ENCODE assay signal across 18 cellular contexts in the genomic region with DNA sequence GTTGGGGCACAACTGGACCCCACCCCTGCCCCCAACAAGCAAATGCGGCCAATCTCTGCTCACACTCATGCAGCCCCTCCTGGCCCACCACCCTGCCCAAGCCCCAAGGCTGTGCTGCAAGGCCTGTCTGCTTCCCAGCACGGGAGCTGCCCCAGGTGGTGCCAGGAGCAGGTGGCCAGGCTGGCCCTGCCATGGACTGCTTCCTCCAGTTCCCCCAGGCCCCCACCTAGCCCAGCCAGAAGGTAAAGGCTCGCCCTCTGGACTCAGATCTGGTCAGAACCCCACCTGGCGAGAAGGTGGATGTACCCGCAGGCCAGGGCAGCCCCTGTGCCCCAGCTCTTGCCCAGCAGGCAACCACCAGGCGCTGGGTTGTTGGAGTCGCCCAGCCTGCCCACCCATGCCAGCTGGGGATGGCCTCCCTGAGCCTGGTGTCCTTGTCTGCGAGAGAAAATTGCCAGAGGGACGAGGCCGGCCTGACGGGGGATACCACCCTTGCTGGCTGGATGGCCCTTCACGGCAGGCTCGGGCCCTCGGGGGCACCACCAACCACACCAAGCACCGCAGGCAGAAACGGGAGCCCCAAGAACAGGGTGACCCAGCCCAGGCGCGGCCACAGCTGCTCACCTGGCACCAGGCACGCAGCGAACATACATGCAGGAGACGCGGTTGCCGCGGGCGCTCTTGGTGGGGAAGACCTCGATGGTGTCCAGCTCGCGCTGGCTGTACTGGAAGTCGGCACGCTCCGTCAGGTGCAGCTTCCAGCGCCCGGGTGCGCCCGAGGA. TPM values are rescaled to one million over a fixed set of nuclear protein-coding genes. Genes with fewer than 3 reads are reported as not detected.
DNase-seq lines count a peak whose midpoint lies in the region; ATAC-seq, FAIRE-seq and TF ChIP-seq lines count a peak whose summit lies in the region.
"Had no signal": no experiment of that assay in that cellular context is flagged by ENCODE, and none has a peak within 500 bp of the region (broad histone marks: within the 10 kb centered on the region; RNA-seq: fewer than 3 reads in every experiment).

No MANE protein-coding gene starts in this region.

- H3K27ac ChIP-seq in sigmoid colon, result peak overlapping the region in 1 of 4 donors; percentile 55
- H3K27ac ChIP-seq: tibial artery had no signal

- no peak for TF ChIP-seq CTCF in sigmoid colon (IDR thresholded peaks at IDR 0.05)

- H3K9me3 ChIP-seq in T-helper 17 cell (ENCODE audit: control insufficient read depth, low read length, poor library complexity, severe bottlenecking), result no peaks in the 10 kb centered on the region
- no peaks in the 10 kb centered on the region for H3K9me3 ChIP-seq in sigmoid colon
- H3K9me3 ChIP-seq: tibial artery had no signal

- no peaks in the 10 kb centered on the region for H3K9me3 Mint-ChIP-seq in activated CD4-positive, alpha-beta T cell treated with anti-CD3 and anti-CD28 coated beads for 36 hours (ENCODE audit: low read depth)
- H3K9me3 Mint-ChIP-seq: nephron progenitor cell; T-helper 1 cell treated with Interleukin-12 subunit alpha and Interleukin-12 subunit beta and Interleukin-4 antibody, amounts not matched to agents 30 μg/mL and 1 μg/mL, for 36 hours had no signal

- TF ChIP-seq EP300 in sigmoid colon (IDR thresholded peaks at IDR 0.05), result no peak

- FAIRE-seq in GM12891 (lab: Jason Lieb, UNC), result no peak
- FAIRE-seq: frontal cortex, kidney had no signal

- TF ChIP-seq POLR2A in sigmoid colon (IDR thresholded peaks at IDR 0.05) (no peak), GM12891 (IDR thresholded peaks at IDR 0.05; ENCODE audit: low read depth, low read length) (no peak)

- no peaks in the 10 kb centered on the region for H3K27me3 ChIP-seq in sigmoid colon
- H3K27me3 ChIP-seq: tibial artery had no signal

- peaks cover 0 to 53% (median 49%) of the 10 kb centered on the region in 4 donors for H3K4me1 ChIP-seq in sigmoid colon

- no peaks in the 10 kb centered on the region for H3K27me3 Mint-ChIP-seq in activated CD4-positive, alpha-beta T cell treated with anti-CD3 and anti-CD28 coated beads for 36 hours
- no peaks in the 10 kb centered on the region for H3K27me3 Mint-ChIP-seq in T-helper 17 cell

- intact Hi-C loops in activated CD4-positive, alpha-beta T cell treated with anti-CD3 and anti-CD28 coated beads for 36 hours (cut with DNase I, micrococcal nuclease), result loop anchor here in 1 of 2 experiments (5.0 kb wide), 1 partner anchor 271 kb away; a partner anchor contains a TSS
- intact Hi-C loops in sigmoid colon (cut with DNase I), result no loop called here

- CTCF ChIA-PET in activated CD4-positive, alpha-beta T cell treated with anti-CD3 and anti-CD28 coated beads for 36 hours (lab: Charles Lee), result no interaction called here

- DNase-seq in activated CD4-positive, alpha-beta T cell treated with anti-CD3 and anti-CD28 coated beads for 36 hours, result no peak
- no peak for DNase-seq in activated CD4-positive, alpha-beta T cell treated with anti-CD3 and anti-CD28 coated beads for 4 hours
- no peak for DNase-seq in T-helper 17 cell
- DNase-seq in epidermal melanocyte (ENCODE audit: insufficient read length, low spot score), result peak; percentile 7
- peak; percentile 66 for DNase-seq in sigmoid colon
- no peak for DNase-seq in GM12891 (ENCODE audit: insufficient read length, low spot score)
- DNase-seq in SW480 (ENCODE audit: low spot score), result no peak
- DNase-seq: activated CD8-positive, alpha-beta memory T cell treated with anti-CD3 and anti-CD28 coated beads for 24 hours; effector CD8-positive, alpha-beta T cell; kidney; NCI-H1092 treated with DMSO at 0.1 percent for 48 hours; NCI-H226; nephron progenitor cell; tibial artery had no signal

- H3K27ac Mint-ChIP-seq in activated CD4-positive, alpha-beta T cell treated with anti-CD3 and anti-CD28 coated beads for 36 hours, result peak overlapping the region; percentile 25
- peak overlapping the region; percentile 32 for H3K27ac Mint-ChIP-seq in T-helper 17 cell
- H3K27ac Mint-ChIP-seq: nephron progenitor cell; T-helper 1 cell treated with Interleukin-12 subunit alpha and Interleukin-12 subunit beta and Interleukin-4 antibody, amounts not matched to agents 30 μg/mL and 1 μg/mL, for 36 hours had no signal

- 90 to 91% methylated on average over 35 of the region's 35 CpGs for WGBS in sigmoid colon, 2 donors

- peaks cover 21% of the 10 kb centered on the region for H3K36me3 Mint-ChIP-seq in activated CD4-positive, alpha-beta T cell treated with anti-CD3 and anti-CD28 coated beads for 36 hours (ENCODE audit: low read depth)
- H3K36me3 Mint-ChIP-seq in T-helper 17 cell (ENCODE audit: low read depth), result peaks cover 6% of the 10 kb centered on the region

- H3K4me3 Mint-ChIP-seq in activated CD4-positive, alpha-beta T cell treated with anti-CD3 and anti-CD28 coated beads for 36 hours, result peak overlapping the region; percentile 28
- no peak overlapping the region for H3K4me3 Mint-ChIP-seq in T-helper 17 cell
- H3K4me3 Mint-ChIP-seq: nephron progenitor cell; T-helper 1 cell treated with Interleukin-12 subunit alpha and Interleukin-12 subunit beta and Interleukin-4 antibody, amounts not matched to agents 30 μg/mL and 1 μg/mL, for 36 hours had no signal

- POLR2A ChIA-PET in activated CD4-positive, alpha-beta T cell treated with anti-CD3 and anti-CD28 coated beads for 36 hours (lab: Charles Lee), result no interaction called here

- no peak for ATAC-seq in activated CD4-positive, alpha-beta T cell treated with anti-CD3 and anti-CD28 coated beads for 36 hours
- ATAC-seq in T-helper 17 cell, result no peak
- no peak for ATAC-seq in GM18870 (IDR thresholded peaks at IDR 0.05; ENCODE audit: unreplicated experiment)
- ATAC-seq: Panc1 had no signal

- H3K4me3 ChIP-seq in sigmoid colon, result peak overlapping the region in 1 of 4 donors; percentile 27

- peaks cover 34% of the 10 kb centered on the region for H3K4me1 Mint-ChIP-seq in activated CD4-positive, alpha-beta T cell treated with anti-CD3 and anti-CD28 coated beads for 36 hours
- H3K4me1 Mint-ChIP-seq in T-helper 17 cell, result peaks cover 37% of the 10 kb centered on the region

- H3K36me3 ChIP-seq in sigmoid colon, result peaks cover 0 to 9% (median 0%) of the 10 kb centered on the region in 4 donors

TF ChIP-seq in GM12891, 5 proteins besides CTCF, POLR2A, EP300 and RAD21:
- TF ChIP-seq TAF1 (IDR thresholded peaks at IDR 0.05; ENCODE audit: low read depth, low read length) (no peak), POLR2AphosphoS5 (IDR thresholded peaks at IDR 0.05; ENCODE audit: low read depth, low read length) (no peak), SPI1 (IDR thresholded peaks at IDR 0.05; ENCODE audit: low read depth, low read length) (no peak), POU2F2 (IDR thresholded peaks at IDR 0.05; ENCODE audit: low read depth, low read length) (no peak), PAX5 (IDR thresholded peaks at IDR 0.05; ENCODE audit: insufficient read depth, low read length, severe bottlenecking) (no peak)

RNA-seq across cellular contexts. Expression of a gene that starts 4.5 kb away (rescaled TPM):
- 10 to 100 TPM; 84.5 to 88.5 TPM for total RNA-seq in activated CD4-positive, alpha-beta T cell treated with anti-CD3 and anti-CD28 coated beads for 36 hours
- total RNA-seq in T-helper 17 cell (100 to 1,000 TPM; 121 to 125 TPM), sigmoid colon (10 to 100 TPM; 86.6 to 97.1 (median 92.7) TPM)
- polyA plus RNA-seq in sigmoid colon, result 10 to 100 TPM; 60.7 to 76.3 (median 69.4) TPM
- 35.6 TPM for polyA plus RNA-seq in GM12891 (2012; ENCODE audit: low read depth, missing spikeins)

RNA-seq across cellular contexts. Expression of a gene that starts 17.4 kb away (rescaled TPM):
- total RNA-seq in activated CD4-positive, alpha-beta T cell treated with anti-CD3 and anti-CD28 coated beads for 36 hours, result 10 to 100 TPM; 22.5 to 28.8 TPM
- 10 to 100 TPM; 37.9 to 46.5 TPM for total RNA-seq in T-helper 17 cell
- total RNA-seq in sigmoid colon, result 10 to 100 TPM in 1 of 4 donors, 1 to 10 TPM in 3; 2.1 to 10.3 (median 4.4) TPM
- 10 to 100 TPM in 2 of 3 donors, 1 to 10 TPM in 1; 8.4 to 20.5 (median 12.5) TPM for polyA plus RNA-seq in sigmoid colon
- 9.1 TPM for polyA plus RNA-seq in GM12891 (2012; ENCODE audit: low read depth, missing spikeins)

RNA-seq across cellular contexts. Expression of a gene that starts 24.4 kb away (rescaled TPM):
- total RNA-seq in activated CD4-positive, alpha-beta T cell treated with anti-CD3 and anti-CD28 coated beads for 36 hours, result 1 to 10 TPM; 5.6 to 6.1 TPM
- total RNA-seq in T-helper 17 cell (1 to 10 TPM; 6.4 to 8.5 TPM), sigmoid colon (1 to 10 TPM in 2 of 4 donors, under 1 TPM in 2; 0.33 to 6.2 (median 1.5) TPM)
- 10 to 100 TPM in 2 of 3 donors, 1 to 10 TPM in 1; 6.6 to 17.4 (median 13.2) TPM for polyA plus RNA-seq in sigmoid colon
- polyA plus RNA-seq in GM12891 (2012; ENCODE audit: low read depth, missing spikeins), result 3.9 TPM

RNA-seq across cellular contexts. Expression of a gene that starts 24.4 kb away (rescaled TPM):
- total RNA-seq in activated CD4-positive, alpha-beta T cell treated with anti-CD3 and anti-CD28 coated beads for 36 hours, result 10 to 100 TPM; 20.5 to 25.6 TPM
- 10 to 100 TPM; 19.2 to 20.7 TPM for total RNA-seq in T-helper 17 cell
- 10 to 100 TPM; 25.8 to 47.0 (median 31.0) TPM for total RNA-seq in sigmoid colon
- 10 to 100 TPM; 14.4 to 55.4 (median 16.6) TPM for polyA plus RNA-seq in sigmoid colon
- 22.1 TPM for polyA plus RNA-seq in GM12891 (2012; ENCODE audit: low read depth, missing spikeins)

RNA-seq across cellular contexts. Expression of a gene that starts 32.5 kb away (rescaled TPM):
- total RNA-seq in activated CD4-positive, alpha-beta T cell treated with anti-CD3 and anti-CD28 coated beads for 36 hours, result 10 to 100 TPM; 39.3 to 49.8 TPM
- 100 to 1,000 TPM in 1 of 2 donors, 10 to 100 TPM in 1; 98.7 to 107 TPM for total RNA-seq in T-helper 17 cell
- 10 to 100 TPM in 2 of 4 donors, 1 to 10 TPM in 2; 8.6 to 61.8 (median 13.1) TPM for total RNA-seq in sigmoid colon
- 10 to 100 TPM in 2 of 3 donors, 1 to 10 TPM in 1; 9.0 to 34.6 (median 11.1) TPM for polyA plus RNA-seq in sigmoid colon
- polyA plus RNA-seq in GM12891 (2012; ENCODE audit: low read depth, missing spikeins), result 19.7 TPM

Comparison
In these comparisons a context has a peak if more than half of its experiments do, and no peak if none do; other contexts are left out.
1. DNase-seq: peak in epidermal melanocyte (single experiment) and sigmoid colon (single experiment); none in activated CD4-positive, alpha-beta T cell treated with anti-CD3 and anti-CD28 coated beads for 36 hours (single experiment), activated CD4-positive, alpha-beta T cell treated with anti-CD3 and anti-CD28 coated beads for 4 hours (0 of 2), T-helper 17 cell (0 of 3), GM12891 (single experiment) and SW480 (single experiment).